ENCODE assay signal across 13 cellular contexts in the genomic region with DNA sequence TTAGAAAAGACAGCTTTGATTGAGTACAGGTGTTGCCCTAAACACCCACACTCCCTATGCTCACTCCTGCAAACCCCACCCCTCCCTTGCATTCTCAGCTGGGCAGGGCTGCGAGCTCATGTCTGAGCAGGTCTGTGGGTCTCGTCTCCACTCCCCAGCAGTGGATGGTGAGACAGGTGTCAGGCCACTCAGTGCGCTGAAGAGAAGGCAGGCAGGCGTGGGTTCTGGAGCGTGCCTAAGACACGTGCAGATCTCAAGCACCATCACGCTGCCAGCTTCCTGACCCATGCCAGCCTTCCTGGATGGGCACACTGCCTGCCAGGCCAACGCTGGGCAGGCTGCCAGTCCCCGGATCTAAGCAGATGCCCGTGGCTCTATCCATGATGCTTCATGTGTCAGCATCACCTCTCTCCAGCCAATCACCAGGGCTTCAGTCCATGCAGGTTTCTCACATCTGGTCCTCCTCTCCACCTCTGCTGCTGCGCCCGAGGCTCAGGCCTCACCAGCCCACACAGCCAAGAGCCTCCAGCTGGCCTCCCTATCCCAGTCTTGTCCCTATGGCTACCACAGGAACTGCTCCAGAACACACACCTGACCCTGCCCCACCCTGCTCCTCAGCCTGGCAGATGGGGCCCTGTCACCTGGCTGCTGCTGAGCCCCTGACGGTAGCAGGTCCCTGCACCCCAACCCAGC. TPM values are rescaled to one million over a fixed set of nuclear protein-coding genes. Genes with fewer than 3 reads are reported as not detected.
DNase-seq lines count a peak whose midpoint lies in the region; ATAC-seq and TF ChIP-seq lines count a peak whose summit lies in the region.
"Had no signal": no experiment of that assay in that cellular context is flagged by ENCODE, and none has a peak within 500 bp of the region (broad histone marks: within the 10 kb centered on the region; RNA-seq: fewer than 3 reads in every experiment).

No MANE protein-coding gene starts in this region.

- no peaks in the 10 kb centered on the region for H3K9me3 ChIP-seq in gastrocnemius medialis
- H3K9me3 ChIP-seq in HAP-1 = no peaks in the 10 kb centered on the region
- H3K9me3 ChIP-seq: esophagus squamous epithelium had no signal

- peak overlapping the region; percentile 73 to 87 (median 82) for H3K27ac ChIP-seq in gastrocnemius medialis
- H3K27ac ChIP-seq: 22Rv1 had no signal

- H3K27me3 Mint-ChIP-seq in activated B cell treated with CpG ODN at 0.5 μM for 24 hours = no peaks in the 10 kb centered on the region

- in situ Hi-C loops in gastrocnemius medialis (cut with MboI; ENCODE audit: low sequenced_read_pairs in 4 of 4) = no loop called here
- in situ Hi-C loops in HAP-1 (cut with MboI; ENCODE audit: low sequenced_read_pairs) = no loop called here

- H3K27me3 ChIP-seq in gastrocnemius medialis (no peaks in the 10 kb centered on the region), HAP-1 (ENCODE audit: low read depth) (no peaks in the 10 kb centered on the region)
- H3K27me3 ChIP-seq: esophagus squamous epithelium had no signal

- peak; percentile 17 to 48 for TF ChIP-seq POLR2A in gastrocnemius medialis (IDR thresholded peaks at IDR 0.05)

- DNase-seq in NCI-H2081 (lab: John Stamatoyannopoulos, UW) (peak; percentile 22 to 61), NCI-H2081 treated with DMSO at 0.1 percent for 48 hours (lab: John Stamatoyannopoulos, UW) (no peak), activated B cell treated with CpG ODN at 0.5 μM for 24 hours (no peak), left ventricle myocardium superior (peak; percentile 91), gastrocnemius medialis (peak; percentile 78 to 88), COLO668 (lab: John Stamatoyannopoulos, UW; ENCODE audit: unreplicated experiment) (no peak), NCI-H524 (lab: John Stamatoyannopoulos, UW) (no peak), HAP-1 (ENCODE audit: low spot score in 2 of 2) (no peak)
- DNase-seq: esophagus squamous epithelium, H7, IMR-90, RPMI8226 had no signal

- H3K4me3 ChIP-seq in gastrocnemius medialis (no peak overlapping the region), HAP-1 (no peak overlapping the region)
- H3K4me3 ChIP-seq: esophagus squamous epithelium had no signal

- H3K27ac Mint-ChIP-seq in activated B cell treated with CpG ODN at 0.5 μM for 24 hours = peak overlapping the region; percentile 24

- CTCF ChIA-PET in activated B cell treated with CpG ODN at 0.5 μM for 24 hours (lab: Charles Lee) = no interaction called here

- H3K9me3 Mint-ChIP-seq in activated B cell treated with CpG ODN at 0.5 μM for 24 hours = no peaks in the 10 kb centered on the region

- intact Hi-C loops in activated B cell treated with CpG ODN at 0.5 μM for 24 hours (cut with micrococcal nuclease) (no loop called here), left ventricle myocardium superior (cut with micrococcal nuclease) (no loop called here), gastrocnemius medialis (cut with DNase I; ENCODE audit: low total_unique reads) (no loop called here)

- H3K4me1 ChIP-seq in gastrocnemius medialis = peaks cover 4 to 5% of the 10 kb centered on the region in 2 donors
- H3K4me1 ChIP-seq in HAP-1 = no peaks in the 10 kb centered on the region

- H3K36me3 Mint-ChIP-seq in activated B cell treated with CpG ODN at 0.5 μM for 24 hours (ENCODE audit: low read depth) = peaks cover 75% of the 10 kb centered on the region

- ATAC-seq in activated B cell treated with CpG ODN at 0.5 μM for 24 hours (ENCODE audit: low read depth) = no peak
- ATAC-seq in left ventricle myocardium superior = peak; percentile 89
- peak; percentile 88 to 91 for ATAC-seq in gastrocnemius medialis

- TF ChIP-seq CTCF in activated B cell treated with CpG ODN at 0.5 μM for 24 hours (IDR thresholded peaks at IDR 0.05) = no peak
- no peak for TF ChIP-seq CTCF in gastrocnemius medialis (IDR thresholded peaks at IDR 0.05 in 4 of 5, conservative IDR thresholded peaks at IDR 0.05 in 1 of 5)

- POLR2A ChIA-PET in activated B cell treated with CpG ODN at 0.5 μM for 24 hours (lab: Charles Lee) = interaction anchor here (0.5 kb wide), 1 partner anchor 228 kb away, joined by 4 read pairs; no protein-coding TSS in a partner anchor

- H3K4me3 Mint-ChIP-seq in activated B cell treated with CpG ODN at 0.5 μM for 24 hours = no peak overlapping the region

- H3K36me3 ChIP-seq in gastrocnemius medialis (peaks cover 6 to 81% of the 10 kb centered on the region in 2 donors), HAP-1 (replicated peaks) (peaks cover 64% of the 10 kb centered on the region)

- no peaks in the 10 kb centered on the region for H3K4me1 Mint-ChIP-seq in activated B cell treated with CpG ODN at 0.5 μM for 24 hours

RNA-seq across cellular contexts. Expression of gene EPS15L1, which starts 42.6 kb away (rescaled TPM):
- total RNA-seq in activated B cell treated with CpG ODN at 0.5 μM for 24 hours = 81.0 and 86.3 TPM in 2 replicates
- 81.2 TPM for total RNA-seq in left ventricle myocardium superior
- 10 to 100 TPM; 52.5 to 61.7 (median 59.7) TPM for total RNA-seq in gastrocnemius medialis

Comparison
In these comparisons a context has a peak if more than half of its experiments do, and no peak if none do; other contexts are left out.
1. DNase-seq: peak in NCI-H2081 (2 of 2), left ventricle myocardium superior (single experiment) and gastrocnemius medialis (2 of 2); none in NCI-H2081 treated with DMSO at 0.1 percent for 48 hours (single experiment), activated B cell treated with CpG ODN at 0.5 μM for 24 hours (single experiment), COLO668 (single experiment), NCI-H524 (0 of 2) and HAP-1 (0 of 2).